ENCODE assay signal across 17 cellular contexts in the genomic region with DNA sequence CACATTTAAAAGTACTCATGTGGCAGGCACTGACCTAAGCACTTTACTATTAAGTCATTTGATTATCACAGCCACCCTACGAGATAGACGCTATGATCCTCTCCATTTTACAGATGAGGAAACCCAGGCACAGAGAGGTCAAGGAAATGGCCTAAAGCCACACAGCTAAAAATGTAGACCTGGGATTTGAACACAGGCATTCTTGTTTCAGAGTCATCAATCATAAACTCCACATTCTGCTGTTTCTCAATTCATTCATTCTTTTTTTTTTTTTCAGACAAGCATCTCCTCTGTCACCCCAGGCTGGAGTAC. TPM values are rescaled to one million over a fixed set of nuclear protein-coding genes. Genes with fewer than 3 reads are reported as not detected.
A peak's percentile ranks its signal among the peaks of the same experiment; 100 is the strongest.
DNase-seq lines count a peak whose midpoint lies in the region; ATAC-seq and TF ChIP-seq lines count a peak whose summit lies in the region.
"Had no signal": no experiment of that assay in that cellular context is flagged by ENCODE, and none has a peak within 500 bp of the region (broad histone marks: within the 10 kb centered on the region; RNA-seq: fewer than 3 reads in every experiment).

No MANE protein-coding gene starts in this region.

- CTCF ChIA-PET in SK-N-SH (lab: Yijun Ruan, JAX): interaction anchor here (1.5 to 4.0 kb wide), 2 partner anchors 8 to 65 kb away, joined by 5 to 14 read pairs; partner anchors contain the start of gene EPHA2

- H2AFZ ChIP-seq in SK-N-SH (ENCODE audit: low read depth): no peak overlapping the region

- H3K9me3 Mint-ChIP-seq in endodermal cell (no peaks in the 10 kb centered on the region), neural crest cell (no peaks in the 10 kb centered on the region)
- H3K9me3 Mint-ChIP-seq: activated naive CD4-positive, alpha-beta T cell treated with anti-CD3 and anti-CD28 coated beads, Interleukin-2, amount 50 U/mL, for 24 hours; stimulated activated naive B cell treated with anti-CD40 and anti-IgM and Interleukin-4, amounts not matched to agents 10 μg/mL and 1 μg/mL and 100 μg/mL, for 72 hours had no signal

- H3K36me3 Mint-ChIP-seq in endodermal cell (ENCODE audit: low read depth) (peaks cover 56% of the 10 kb centered on the region), neural crest cell (ENCODE audit: low read depth) (peaks cover 11% of the 10 kb centered on the region)
- H3K36me3 Mint-ChIP-seq: activated naive CD4-positive, alpha-beta T cell treated with anti-CD3 and anti-CD28 coated beads, Interleukin-2, amount 50 U/mL, for 24 hours; stimulated activated naive B cell treated with anti-CD40 and anti-IgM and Interleukin-4, amounts not matched to agents 10 μg/mL and 1 μg/mL and 100 μg/mL, for 72 hours had no signal

- POLR2A ChIA-PET in SK-N-SH (lab: Yijun Ruan, JAX): no interaction called here

- peaks cover 42% of the 10 kb centered on the region for H3F3A ChIP-seq in SK-N-SH (replicated peaks; ENCODE audit: insufficient read depth)

- H3K27me3 ChIP-seq in SK-N-SH (ENCODE audit: insufficient read depth): no peaks in the 10 kb centered on the region
- no peaks in the 10 kb centered on the region for H3K27me3 ChIP-seq in endodermal cell (ENCODE audit: control insufficient read depth, insufficient read depth, low read length, poor library complexity, severe bottlenecking)
- H3K27me3 ChIP-seq in upper lobe of left lung: no peaks in the 10 kb centered on the region

- peaks cover 56% of the 10 kb centered on the region for H3K4me1 Mint-ChIP-seq in endodermal cell
- H3K4me1 Mint-ChIP-seq in neural crest cell: peaks cover 41% of the 10 kb centered on the region

- peaks cover 6% of the 10 kb centered on the region; the same call in 1 of the 2 replicates for H4K20me1 ChIP-seq in SK-N-SH (ENCODE audit: insufficient read depth)

- TF ChIP-seq POLR2A in upper lobe of left lung (IDR thresholded peaks at IDR 0.05): no peak

- H3K4me1 ChIP-seq in SK-N-SH (ENCODE audit: control insufficient read depth in 1 of 2, insufficient read depth in 2 of 2, low read depth in 1 of 2, low read length in 1 of 2) (peaks cover 27 to 70% of the 10 kb centered on the region in 2 experiments; a peak in 3 of 4 replicates), endodermal cell (ENCODE audit: control insufficient read depth, insufficient read depth, low read length) (peaks cover 58% of the 10 kb centered on the region), upper lobe of left lung (peaks cover 66 to 76% (median 71%) of the 10 kb centered on the region in 4 donors)

- 100% methylated on average over 2 of the region's 2 CpGs for WGBS in SK-N-SH (ENCODE audit: low lambda C conversion rate)
- WGBS in endodermal cell (ENCODE audit: insufficient coverage in 1 of 2, insufficient read length in 1 of 2), 2 experiments: 88 to 91% methylated on average over 2 of the region's 2 CpGs
- WGBS in upper lobe of left lung, 2 donors: 85 to 100% methylated on average over 2 of the region's 2 CpGs

- H3K4me3 ChIP-seq in SK-N-SH (ENCODE audit: low read depth in 2 of 2, low read length in 1 of 2) (no peak overlapping the region), endodermal cell (ENCODE audit: low read length) (no peak overlapping the region), upper lobe of left lung (no peak overlapping the region)

- peak overlapping the region; percentile 93; the same call in 1 of the 2 replicates for H3K4me2 ChIP-seq in SK-N-SH

- H3K79me2 ChIP-seq in SK-N-SH (ENCODE audit: insufficient read depth): peaks cover 92% of the 10 kb centered on the region

- TF ChIP-seq CTCF in SK-N-SH (IDR thresholded peaks at IDR 0.05) (no peak), endodermal cell (conservative IDR thresholded peaks at IDR 0.05) (no peak), neural crest cell (conservative IDR thresholded peaks at IDR 0.05) (no peak), upper lobe of left lung (IDR thresholded peaks at IDR 0.05) (no peak)

- no peak overlapping the region for H3K4me3 Mint-ChIP-seq in endodermal cell
- H3K4me3 Mint-ChIP-seq in neural crest cell: peak overlapping the region; percentile 31
- H3K4me3 Mint-ChIP-seq: activated naive CD4-positive, alpha-beta T cell treated with anti-CD3 and anti-CD28 coated beads, Interleukin-2, amount 50 U/mL, for 24 hours; stimulated activated naive B cell treated with anti-CD40 and anti-IgM and Interleukin-4, amounts not matched to agents 10 μg/mL and 1 μg/mL and 100 μg/mL, for 72 hours had no signal

- peaks cover 39 to 44% of the 10 kb centered on the region in 2 experiments for H3K36me3 ChIP-seq in SK-N-SH (replicated peaks in 1 of 2; ENCODE audit: control insufficient read depth in 1 of 2, insufficient read depth in 2 of 2, low read length in 1 of 2)
- peaks cover 85% of the 10 kb centered on the region for H3K36me3 ChIP-seq in endodermal cell (ENCODE audit: control insufficient read depth, insufficient read depth, low read length)
- peaks cover 0 to 36% (median 25%) of the 10 kb centered on the region in 4 donors for H3K36me3 ChIP-seq in upper lobe of left lung

- H3K27ac Mint-ChIP-seq in endodermal cell (peak overlapping the region; percentile 99), neural crest cell (ENCODE audit: unreplicated experiment) (peak overlapping the region; percentile 99)
- H3K27ac Mint-ChIP-seq: activated naive CD4-positive, alpha-beta T cell treated with anti-CD3 and anti-CD28 coated beads, Interleukin-2, amount 50 U/mL, for 24 hours; stimulated activated naive B cell treated with anti-CD40 and anti-IgM and Interleukin-4, amounts not matched to agents 10 μg/mL and 1 μg/mL and 100 μg/mL, for 72 hours had no signal

- TF ChIP-seq RAD21 in SK-N-SH (IDR thresholded peaks at IDR 0.05; ENCODE audit: low read length): no peak

- H3K9me3 ChIP-seq in SK-N-SH: no peaks in the 10 kb centered on the region
- H3K9me3 ChIP-seq in endodermal cell (ENCODE audit: control insufficient read depth, low read length): no peaks in the 10 kb centered on the region
- no peaks in the 10 kb centered on the region for H3K9me3 ChIP-seq in upper lobe of left lung

- no peaks in the 10 kb centered on the region for H3K27me3 Mint-ChIP-seq in endodermal cell (ENCODE audit: insufficient read depth)
- no peaks in the 10 kb centered on the region for H3K27me3 Mint-ChIP-seq in neural crest cell (ENCODE audit: low read depth)
- H3K27me3 Mint-ChIP-seq: activated naive CD4-positive, alpha-beta T cell treated with anti-CD3 and anti-CD28 coated beads, Interleukin-2, amount 50 U/mL, for 24 hours had no signal

- no peak for TF ChIP-seq EP300 in SK-N-SH (IDR thresholded peaks at IDR 0.05; ENCODE audit: borderline replicate concordance in 1 of 2, low read depth in 1 of 2, low read length in 1 of 2)
- TF ChIP-seq EP300 in upper lobe of left lung (IDR thresholded peaks at IDR 0.05): no peak

- peak overlapping the region; percentile 91; the same call in 1 of the 2 replicates for H3K9ac ChIP-seq in SK-N-SH
- no peak overlapping the region for H3K9ac ChIP-seq in endodermal cell (ENCODE audit: extremely low read depth, low read length, poor library complexity, severe bottlenecking)

- peak overlapping the region; percentile 81 to 98; a peak in 3 of 4 replicates for H3K27ac ChIP-seq in SK-N-SH (ENCODE audit: low read depth in 2 of 2, low read length in 1 of 2)
- H3K27ac ChIP-seq in endodermal cell (ENCODE audit: low read depth, low read length): no peak overlapping the region
- H3K27ac ChIP-seq in upper lobe of left lung: peak overlapping the region; percentile 82 to 92 (median 86)
- H3K27ac ChIP-seq: 22Rv1 had no signal

- no peaks in the 10 kb centered on the region for H3K9me2 ChIP-seq in SK-N-SH

- DNase-seq in SK-N-SH: no peak
- no peak for DNase-seq in endodermal cell
- no peak for DNase-seq in neural crest cell (ENCODE audit: low read depth, low spot score)
- DNase-seq in upper lobe of left lung: no peak
- no peak for DNase-seq in SW480 (ENCODE audit: low spot score)
- DNase-seq in GDM1 (lab: John Stamatoyannopoulos, UW): no peak
- no peak for DNase-seq in NCI-H1930 (lab: John Stamatoyannopoulos, UW)
- DNase-seq: activated CD8-positive, alpha-beta memory T cell treated with anti-CD3 and anti-CD28 coated beads, Interleukin-2, amount 50 U/mL, for 4 hours; cerebellar nuclear complex; erythroblast; HCEC 1CT; NK-92 treated with Interleukin-12 subunit alpha and Interleukin-12 subunit beta, amount 100 ng/mL, for 24 hours; stimulated activated CD4-positive, alpha-beta T cell treated with anti-CD3 and anti-CD28 coated beads, Interleukin-4, amount 100 ng/mL, for 4 hours; stimulated activated naive B cell treated with anti-CD40 and anti-IgM and Interleukin-4, amounts not matched to agents 10 μg/mL and 1 μg/mL and 100 μg/mL, for 72 hours had no signal

- ATAC-seq in SK-N-SH treated with all-trans-retinoic acid at 6 μM for 48 hours (no peak), upper lobe of left lung (ENCODE audit: low FRiP score in 2 of 2) (no peak)
- ATAC-seq: stimulated activated naive B cell treated with anti-CD40 and anti-IgM and Interleukin-4, amounts not matched to agents 10 μg/mL and 1 μg/mL and 100 μg/mL, for 72 hours had no signal

TF ChIP-seq in SK-N-SH, 30 proteins besides CTCF, POLR2A, EP300 and RAD21 (continues in another document):
- TF ChIP-seq FOXM1 (IDR thresholded peaks at IDR 0.05; ENCODE audit: low read depth): no peak
- no peak for TF ChIP-seq TAF1 (IDR thresholded peaks at IDR 0.05; ENCODE audit: borderline replicate concordance, low read depth, low read length)
- TF ChIP-seq FOXJ3 (CRISPR knock-in tag; IDR thresholded peaks at IDR 0.05): no peak
- no peak for TF ChIP-seq CHD2 (IDR thresholded peaks at IDR 0.05; ENCODE audit: low read length, partially characterized antibody)
- TF ChIP-seq FOSL2 (IDR thresholded peaks at IDR 0.05; ENCODE audit: borderline replicate concordance, low read depth): no peak
- no peak for TF ChIP-seq JUND (IDR thresholded peaks at IDR 0.05)
- no peak for TF ChIP-seq POLR2AphosphoS5 (IDR thresholded peaks at IDR 0.05; ENCODE audit: low read depth, low read length)

TF ChIP-seq in SK-N-SH treated with all-trans-retinoic acid at 6 μM for 48 hours, 23 proteins besides CTCF, POLR2A, EP300 and RAD21 (continues in another document):
- TF ChIP-seq OSR1 (CRISPR knock-in tag; IDR thresholded peaks at IDR 0.05): no peak
- no peak for TF ChIP-seq BACH2 (CRISPR knock-in tag; IDR thresholded peaks at IDR 0.05; ENCODE audit: borderline replicate concordance)
- TF ChIP-seq GLIS3 (CRISPR knock-in tag; IDR thresholded peaks at IDR 0.05): no peak

RNA-seq across cellular contexts. Expression of gene EPHA2, which starts 8.3 kb away (rescaled TPM):
- 82.2 and 126 TPM in 2 replicates for polyA plus RNA-seq in SK-N-SH (2012; rRNA removed)
- 47.2 and 71.1 TPM in 2 replicates for polyA plus RNA-seq in SK-N-SH (2012; cell fraction: cytosol; rRNA removed)
- 164 and 170 TPM in 2 replicates for polyA plus RNA-seq in SK-N-SH (2012; cell fraction: nucleus; rRNA removed)
- total RNA-seq in endodermal cell (10 to 100 TPM; 56.5 to 64.3 TPM), neural crest cell (21.7 and 25.0 TPM in 2 replicates), upper lobe of left lung (10 to 100 TPM; 21.0 to 66.3 (median 38.7) TPM)
- 56.0 TPM for polyA plus RNA-seq in endodermal cell (2013, experiment 1 of 2)
- 56.3 TPM for polyA plus RNA-seq in endodermal cell (2013, experiment 2 of 2)
